In the genomic region with DNA sequence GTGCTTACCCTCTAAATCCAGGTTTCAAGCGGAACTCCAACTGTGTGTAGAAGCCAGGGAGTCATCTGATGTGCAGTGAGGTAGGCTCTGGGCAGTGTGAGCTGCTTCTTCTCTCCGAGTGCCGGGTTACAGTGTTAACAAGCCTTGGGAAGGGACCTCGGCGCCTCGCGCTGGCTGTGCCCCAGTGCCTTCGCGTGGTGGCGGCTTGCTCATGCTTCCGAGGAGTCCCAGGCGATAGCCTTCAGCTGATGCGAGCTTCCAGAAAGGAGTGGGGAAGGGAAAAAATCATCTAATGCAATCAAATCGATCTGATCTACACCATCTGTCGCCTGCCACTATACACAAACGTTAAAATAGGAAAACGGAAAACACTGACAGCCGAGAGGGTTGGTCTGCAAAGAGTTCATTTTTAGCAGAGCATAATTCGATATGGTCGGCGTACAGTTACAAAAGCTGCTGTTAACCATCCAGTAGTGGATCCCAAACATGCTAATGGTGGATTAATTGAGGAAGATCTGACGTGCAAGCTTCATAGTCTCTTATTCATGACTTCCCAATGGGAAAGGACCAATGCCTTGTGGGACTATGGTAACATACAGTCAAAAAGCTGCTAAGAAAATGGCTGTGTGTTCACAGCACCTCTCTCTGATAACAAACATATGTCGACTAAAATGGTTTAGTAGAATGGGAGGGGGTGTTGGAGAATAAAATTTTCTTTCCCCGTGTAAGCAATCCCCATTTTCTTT, we compare ENCODE assay signal across 9 cellular contexts.
DNase-seq lines count a peak whose midpoint lies in the region; ATAC-seq and TF ChIP-seq lines count a peak whose summit lies in the region.
"Had no signal": no experiment of that assay in that cellular context is flagged by ENCODE, and none has a peak within 500 bp of the region (broad histone marks: within the 10 kb centered on the region; RNA-seq: fewer than 3 reads in every experiment).

No MANE protein-coding gene starts in this region.

- H3K27ac Mint-ChIP-seq in activated T-helper 17 cell treated with anti-CD3 and anti-CD28 coated beads, Interleukin-2, amount 50 U/mL, for 72 hours: no peak overlapping the region
- H3K27ac Mint-ChIP-seq in CD8-positive, alpha-beta memory T cell: no peak overlapping the region

- TF ChIP-seq CTCF in 22Rv1 (IDR thresholded peaks at IDR 0.05): no peak

- POLR2A ChIA-PET in CD8-positive, alpha-beta memory T cell (lab: Charles Lee): no interaction called here

- DNase-seq in EH (ENCODE audit: low read depth) (peak; percentile 59), islet precursor cell (peak; percentile 57), KBM-7 (no peak), SIG-M5 (lab: John Stamatoyannopoulos, UW) (no peak), KG1 (lab: John Stamatoyannopoulos, UW) (no peak)
- DNase-seq in CD8-positive, alpha-beta memory T cell: no peak

- H3K4me3 ChIP-seq in CD8-positive, alpha-beta memory T cell (ENCODE audit: low read length): no peak overlapping the region
- H3K4me3 ChIP-seq: K562 had no signal

- H3K9me3 ChIP-seq in CD8-positive, alpha-beta memory T cell (ENCODE audit: low read length): no peaks in the 10 kb centered on the region

- peak overlapping the region; percentile 39 for H3K27ac ChIP-seq in 22Rv1
- no peak overlapping the region for H3K27ac ChIP-seq in CD8-positive, alpha-beta memory T cell (ENCODE audit: low read depth, low read length)

- no peak for ATAC-seq in activated T-helper 17 cell treated with anti-CD3 and anti-CD28 coated beads, Interleukin-2, amount 50 U/mL, for 72 hours (replicated peaks)
- ATAC-seq: K562 had no signal

- H3K27me3 Mint-ChIP-seq in activated T-helper 17 cell treated with anti-CD3 and anti-CD28 coated beads, Interleukin-2, amount 50 U/mL, for 72 hours: peaks cover 62% of the 10 kb centered on the region
- H3K27me3 Mint-ChIP-seq in CD8-positive, alpha-beta memory T cell: peaks cover 64 to 87% of the 10 kb centered on the region in 2 donors

- in situ Hi-C loops in KBM-7 (cut with MboI; ENCODE audit: low pct_unique_long_range_greater_than_20kb, low sequenced_read_pairs): no loop called here

- no peaks in the 10 kb centered on the region for H3K9me3 Mint-ChIP-seq in activated T-helper 17 cell treated with anti-CD3 and anti-CD28 coated beads, Interleukin-2, amount 50 U/mL, for 72 hours
- H3K9me3 Mint-ChIP-seq in CD8-positive, alpha-beta memory T cell: peaks cover 0 to 5% (median 2%) of the 10 kb centered on the region in 5 donors

- peak overlapping the region; percentile 56 for H3K4me3 Mint-ChIP-seq in activated T-helper 17 cell treated with anti-CD3 and anti-CD28 coated beads, Interleukin-2, amount 50 U/mL, for 72 hours
- H3K4me3 Mint-ChIP-seq in CD8-positive, alpha-beta memory T cell: peak overlapping the region in 3 of 7 donors; percentile 5 to 20 (median 17)

- peaks cover 70% of the 10 kb centered on the region for H3K27me3 ChIP-seq in CD8-positive, alpha-beta memory T cell (ENCODE audit: insufficient read depth, low read length, poor library complexity, severe bottlenecking)

- no peaks in the 10 kb centered on the region for H3K36me3 Mint-ChIP-seq in activated T-helper 17 cell treated with anti-CD3 and anti-CD28 coated beads, Interleukin-2, amount 50 U/mL, for 72 hours (ENCODE audit: low read depth)
- no peaks in the 10 kb centered on the region for H3K36me3 Mint-ChIP-seq in CD8-positive, alpha-beta memory T cell

- H3K4me1 ChIP-seq in CD8-positive, alpha-beta memory T cell (ENCODE audit: insufficient read depth, low read length): peaks cover 26% of the 10 kb centered on the region

- peaks cover 11% of the 10 kb centered on the region for H3K4me1 Mint-ChIP-seq in activated T-helper 17 cell treated with anti-CD3 and anti-CD28 coated beads, Interleukin-2, amount 50 U/mL, for 72 hours
- H3K4me1 Mint-ChIP-seq in CD8-positive, alpha-beta memory T cell: peaks cover 30 to 53% (median 43%) of the 10 kb centered on the region in 3 donors

- no peaks in the 10 kb centered on the region for H3K36me3 ChIP-seq in CD8-positive, alpha-beta memory T cell (ENCODE audit: insufficient read depth, low read length)

- CTCF ChIA-PET in CD8-positive, alpha-beta memory T cell (lab: Charles Lee): no interaction called here

Comparison
In these comparisons a context has a peak if more than half of its experiments do, and no peak if none do; other contexts are left out.
1. DNase-seq: peak in EH (single experiment) and islet precursor cell (single experiment); none in CD8-positive, alpha-beta memory T cell (0 of 5), KBM-7 (single experiment), SIG-M5 (single experiment) and KG1 (single experiment).